ENCODE assay signal across 8 cellular contexts in the genomic region with DNA sequence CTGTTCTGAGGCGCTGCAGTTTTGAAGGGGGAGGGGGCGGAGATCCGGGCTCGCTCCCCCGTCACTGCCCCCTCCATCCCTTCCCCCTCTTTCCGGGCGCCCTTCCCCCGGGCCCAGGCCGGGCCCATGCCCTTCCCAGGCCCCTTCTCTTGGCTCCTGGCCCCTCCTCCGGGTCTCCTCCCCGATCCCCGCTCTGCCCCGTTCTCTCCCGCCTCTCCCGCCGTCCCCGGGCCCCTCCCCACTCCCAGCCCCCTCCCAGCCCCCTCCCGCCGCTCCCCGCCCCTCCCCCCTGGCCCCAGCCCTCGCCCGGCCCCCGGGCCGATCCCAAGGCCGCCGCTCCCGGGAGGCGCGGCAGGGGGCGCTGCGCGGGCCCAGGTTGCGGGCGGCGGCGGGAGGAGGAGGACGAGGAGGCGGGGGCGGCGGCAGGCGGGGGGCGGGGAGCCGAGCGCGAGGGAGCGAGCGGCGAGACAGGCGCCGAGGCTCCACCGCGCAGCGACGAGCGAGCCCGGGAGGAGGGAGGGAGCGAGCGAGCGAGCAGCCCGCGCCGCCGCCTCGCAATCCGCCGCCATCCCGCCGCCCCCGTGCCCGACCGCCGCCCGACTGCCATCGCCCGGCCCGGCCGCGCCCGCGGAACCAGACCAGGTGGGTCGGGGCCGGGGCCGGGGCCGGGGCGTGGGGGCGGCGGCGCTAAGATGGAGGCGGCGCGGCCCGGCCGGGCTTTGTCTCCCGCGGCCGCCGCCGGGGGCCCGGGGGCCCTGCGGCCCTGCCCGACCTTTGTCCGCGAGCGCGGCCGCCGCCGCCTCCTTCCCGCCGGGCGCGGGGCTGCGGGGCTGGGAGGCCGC. TPM values are rescaled to one million over a fixed set of nuclear protein-coding genes. Genes with fewer than 3 reads are reported as not detected.
DNase-seq lines count a peak whose midpoint lies in the region; ATAC-seq, FAIRE-seq and TF ChIP-seq lines count a peak whose summit lies in the region.

A gene (plus strand): TSS at position 465 of the 842 bp plus-strand sequence. CDS start 36,059 bp downstream, outside the sequence.

- H3K27ac ChIP-seq in keratinocyte (ENCODE audit: control insufficient read depth, insufficient read depth, low read length): peak within 1 kb of the TSS; percentile 90

- ATAC-seq in HG02870 (IDR thresholded peaks at IDR 0.05; ENCODE audit: unreplicated experiment) (peak; percentile 31), HG03469 (IDR thresholded peaks at IDR 0.05; ENCODE audit: unreplicated experiment) (no peak)

- H3K4me3 ChIP-seq in keratinocyte (ENCODE audit: control insufficient read depth in 2 of 3, extremely low read depth in 1 of 3, insufficient read depth in 2 of 3, low read depth in 1 of 3, low read length in 3 of 3): peak within 1 kb of the TSS; percentile 56 to 95 (median 93)

- dilution Hi-C loops in keratinocyte (cut with MboI; ENCODE audit: extremely low pct_ligation_motif_present, low sequenced_read_pairs): no loop called here

- TF ChIP-seq POLR2A in GM15510 (IDR thresholded peaks at IDR 0.05; ENCODE audit: borderline replicate concordance, extremely low read depth, insufficient read length): peak; percentile 79

- TF ChIP-seq CTCF in keratinocyte (optimal IDR thresholded peaks at IDR 0.05 in 1 of 3, IDR thresholded peaks at IDR 0.05 in 1 of 3, conservative IDR thresholded peaks at IDR 0.05 in 1 of 3; ENCODE audit: extremely low read depth in 1 of 3, insufficient read depth in 2 of 3, low read length in 3 of 3): peak in 1 of 3 experiments; percentile 67

- no peak for FAIRE-seq in keratinocyte (lab: Jason Lieb, UNC)

- peak within 1 kb of the TSS; percentile 100 for H3K4me2 ChIP-seq in keratinocyte (ENCODE audit: control insufficient read depth, extremely low read depth, insufficient read depth, low read depth, low read length)

- H3K9ac ChIP-seq in keratinocyte (ENCODE audit: control insufficient read depth, extremely low read depth, insufficient read depth, low read length): peak within 1 kb of the TSS; percentile 93

- peak within 1 kb of the TSS; percentile 59 for H2AFZ ChIP-seq in keratinocyte (ENCODE audit: control insufficient read depth, low read length)

- peak; percentile 90 for DNase-seq in NCI-H2196 (lab: John Stamatoyannopoulos, UW; ENCODE audit: unreplicated experiment)
- peak; percentile 88 for DNase-seq in activated CD4-positive, CD25-positive, alpha-beta regulatory T cell treated with anti-CD3 and anti-CD28 coated beads, Interleukin-2, amount 50 U/mL, for 72 hours
- peak; percentile 68 for DNase-seq in cerebellar cortex (ENCODE audit: low spot score)
- no peak for DNase-seq in keratinocyte (ENCODE audit: low read depth, low spot score)
- DNase-seq in stimulated activated CD4-positive, alpha-beta T cell treated with anti-CD3 and anti-CD28 coated beads, Interleukin-15, amount 100 ng/mL, for 1 hour (ENCODE audit: low read depth in 1 of 2, low spot score in 1 of 2): peak; percentile 77 to 82

- peaks cover 34% of the 10 kb centered on the region for H4K20me1 ChIP-seq in keratinocyte (ENCODE audit: control insufficient read depth, extremely low read depth, insufficient read depth, low read length)

- no peaks in the 10 kb centered on the region for H3K9me1 ChIP-seq in keratinocyte (ENCODE audit: control insufficient read depth, extremely low read depth, insufficient read depth, low read length)

- peaks cover 43% of the 10 kb centered on the region for H3K79me2 ChIP-seq in keratinocyte (ENCODE audit: control insufficient read depth, insufficient read depth, low read length)

- H3K36me3 ChIP-seq in keratinocyte (ENCODE audit: control insufficient read depth in 2 of 2, extremely low read depth in 1 of 2, insufficient read depth in 2 of 2, low read length in 2 of 2): peaks cover 0 to 4% of the 10 kb centered on the region in 2 experiments

- H3K4me1 ChIP-seq in keratinocyte (ENCODE audit: control insufficient read depth, extremely low read depth, insufficient read depth, low read length): peaks cover 44% of the 10 kb centered on the region

- H3K27me3 ChIP-seq in keratinocyte (ENCODE audit: control insufficient read depth, extremely low read depth, insufficient read depth, low read length): no peaks in the 10 kb centered on the region

- H3K9me3 ChIP-seq in keratinocyte (ENCODE audit: control insufficient read depth, low read depth, low read length): no peaks in the 10 kb centered on the region

RNA-seq across cellular contexts. Expression of the gene that starts here (rescaled TPM):
- 15.2 to 38.8 TPM (median 20.8 TPM) in 3 replicates for polyA plus RNA-seq in keratinocyte
- polyA plus RNA-seq in keratinocyte (2011; ENCODE audit: low read depth): 36.7 TPM
- 26.1 and 27.0 TPM in 2 replicates for polyA plus RNA-seq in keratinocyte (2011; cell fraction: cytosol; rRNA removed)
- 170 and 203 TPM in 2 replicates for polyA plus RNA-seq in keratinocyte (2011; cell fraction: nucleus; rRNA removed)
- 32.6 and 73.5 TPM in 2 replicates for polyA plus RNA-seq in keratinocyte (2012; ENCODE audit: low replicate concordance)
- polyA minus RNA-seq in keratinocyte: 69.3 to 140 TPM (median 93.9 TPM) in 3 replicates
- 29.4 TPM for polyA minus RNA-seq in keratinocyte (2011; cell fraction: cytosol; rRNA and poly(A)+ RNA removed)
- polyA minus RNA-seq in keratinocyte (2011; cell fraction: nucleus; rRNA and poly(A)+ RNA removed): 91.0 and 150 TPM in 2 replicates
